Comparison of ENCODE assay signal across 1 cellular context in the genomic region with DNA sequence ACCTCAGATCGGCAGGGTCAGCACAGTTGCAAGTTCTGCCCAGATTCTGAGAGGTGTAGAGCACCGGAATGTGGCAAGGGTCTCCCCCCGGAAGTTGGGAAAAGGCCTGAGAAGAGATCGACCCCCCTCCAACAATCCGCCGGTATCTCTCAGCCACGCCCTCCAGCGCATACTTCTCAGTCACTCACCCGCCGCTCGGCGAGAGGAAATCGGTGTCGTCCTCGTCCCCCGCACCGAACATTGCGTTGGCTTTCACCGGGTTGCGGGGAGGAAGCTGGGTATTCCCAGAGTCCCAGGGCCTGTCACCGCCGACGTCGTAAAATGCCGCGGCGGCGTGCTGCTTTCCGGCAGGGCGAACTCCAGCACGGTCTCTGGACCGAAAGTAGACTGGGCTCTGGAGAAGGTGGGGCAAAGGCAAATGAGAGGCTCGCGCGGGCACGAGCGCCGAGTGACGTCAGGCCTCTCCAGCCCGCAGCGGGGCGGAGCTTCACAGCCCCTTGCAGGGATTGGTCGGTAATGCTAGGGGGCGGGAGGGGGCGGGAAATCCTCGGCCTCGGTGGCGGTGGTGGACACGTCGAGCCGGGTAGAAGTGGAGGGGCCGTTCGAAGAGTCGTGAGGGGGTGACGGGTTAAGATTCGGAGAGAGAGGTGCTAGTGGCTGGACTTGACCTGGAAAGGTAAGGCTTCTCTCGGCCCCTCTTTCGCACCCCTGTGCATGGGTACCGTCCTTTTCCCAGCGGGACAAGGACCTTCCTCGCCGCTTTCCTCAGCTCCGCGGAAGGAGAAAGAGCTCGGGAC.
TF ChIP-seq lines count a peak whose summit lies in the region.

Gene FKBP15, minus strand, starts transcription at position 275 of the 797 bp plus-strand sequence. Its CDS starts 34 bp downstream, at position 241.
Gene SLC31A1, plus strand, starts transcription at position 542 of the 797 bp plus-strand sequence. CDS start 34,605 bp downstream, outside the sequence.

TF ChIP-seq in K562, 482 proteins besides CTCF, POLR2A, EP300 and RAD21 (continued from another document and continues in another):
- TF ChIP-seq, protein P1, sequence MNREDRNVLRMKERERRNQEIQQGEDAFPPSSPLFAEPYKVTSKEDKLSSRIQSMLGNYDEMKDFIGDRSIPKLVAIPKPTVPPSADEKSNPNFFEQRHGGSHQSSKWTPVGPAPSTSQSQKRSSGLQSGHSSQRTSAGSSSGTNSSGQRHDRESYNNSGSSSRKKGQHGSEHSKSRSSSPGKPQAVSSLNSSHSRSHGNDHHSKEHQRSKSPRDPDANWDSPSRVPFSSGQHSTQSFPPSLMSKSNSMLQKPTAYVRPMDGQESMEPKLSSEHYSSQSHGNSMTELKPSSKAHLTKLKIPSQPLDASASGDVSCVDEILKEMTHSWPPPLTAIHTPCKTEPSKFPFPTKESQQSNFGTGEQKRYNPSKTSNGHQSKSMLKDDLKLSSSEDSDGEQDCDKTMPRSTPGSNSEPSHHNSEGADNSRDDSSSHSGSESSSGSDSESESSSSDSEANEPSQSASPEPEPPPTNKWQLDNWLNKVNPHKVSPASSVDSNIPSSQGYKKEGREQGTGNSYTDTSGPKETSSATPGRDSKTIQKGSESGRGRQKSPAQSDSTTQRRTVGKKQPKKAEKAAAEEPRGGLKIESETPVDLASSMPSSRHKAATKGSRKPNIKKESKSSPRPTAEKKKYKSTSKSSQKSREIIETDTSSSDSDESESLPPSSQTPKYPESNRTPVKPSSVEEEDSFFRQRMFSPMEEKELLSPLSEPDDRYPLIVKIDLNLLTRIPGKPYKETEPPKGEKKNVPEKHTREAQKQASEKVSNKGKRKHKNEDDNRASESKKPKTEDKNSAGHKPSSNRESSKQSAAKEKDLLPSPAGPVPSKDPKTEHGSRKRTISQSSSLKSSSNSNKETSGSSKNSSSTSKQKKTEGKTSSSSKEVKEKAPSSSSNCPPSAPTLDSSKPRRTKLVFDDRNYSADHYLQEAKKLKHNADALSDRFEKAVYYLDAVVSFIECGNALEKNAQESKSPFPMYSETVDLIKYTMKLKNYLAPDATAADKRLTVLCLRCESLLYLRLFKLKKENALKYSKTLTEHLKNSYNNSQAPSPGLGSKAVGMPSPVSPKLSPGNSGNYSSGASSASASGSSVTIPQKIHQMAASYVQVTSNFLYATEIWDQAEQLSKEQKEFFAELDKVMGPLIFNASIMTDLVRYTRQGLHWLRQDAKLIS (CRISPR knock-in tag; IDR thresholded peaks at IDR 0.05): no peak; the same call in 1 of the 2 replicates
- TF ChIP-seq KLF13 (tag; IDR thresholded peaks at IDR 0.05; ENCODE audit: borderline replicate concordance, low read depth): no peak
- peak; percentile 91 for TF ChIP-seq RBFOX2 (IDR thresholded peaks at IDR 0.05; ENCODE audit: low read depth, low read length)
- TF ChIP-seq ZFP30 (CRISPR knock-in tag; IDR thresholded peaks at IDR 0.05; ENCODE audit: borderline replicate concordance): no peak
- no peak for TF ChIP-seq COPS2 (conservative IDR thresholded peaks at IDR 0.05)
- no peak for TF ChIP-seq CBX2 (IDR thresholded peaks at IDR 0.05; ENCODE audit: insufficient read depth, low read length, poor library complexity, severe bottlenecking)
- TF ChIP-seq CCNT2 (IDR thresholded peaks at IDR 0.05; ENCODE audit: borderline replicate concordance, extremely low read depth, insufficient read length, low read depth, low read length): no peak
- TF ChIP-seq PML (IDR thresholded peaks at IDR 0.05; ENCODE audit: low read length): no peak
- TF ChIP-seq TSC22D4 (tag; IDR thresholded peaks at IDR 0.05): no peak
- TF ChIP-seq MYC (IDR thresholded peaks at IDR 0.05; ENCODE audit: low read depth, low read length): peak; percentile 73
- TF ChIP-seq MYC (CRISPR knock-in tag; IDR thresholded peaks at IDR 0.05; ENCODE audit: borderline replicate concordance, low read depth): no peak
- no peak for TF ChIP-seq SMC3 (conservative IDR thresholded peaks at IDR 0.05; ENCODE audit: insufficient read depth, low read depth, low read length)
- TF ChIP-seq KHSRP (IDR thresholded peaks at IDR 0.05): no peak
- TF ChIP-seq ZNF76 (CRISPR knock-in tag; IDR thresholded peaks at IDR 0.05; ENCODE audit: borderline replicate concordance): no peak
- peak; percentile 43; the same call in 1 of the 2 replicates for TF ChIP-seq HLTF (IDR thresholded peaks at IDR 0.05)
- peak in 1 of 2 experiments; percentile 53 for TF ChIP-seq MAZ (CRISPR knock-in tag; conservative IDR thresholded peaks at IDR 0.05 in 1 of 2, IDR thresholded peaks at IDR 0.05 in 1 of 2)
- no peak for TF ChIP-seq HIVEP1 (CRISPR knock-in tag; IDR thresholded peaks at IDR 0.05)
- TF ChIP-seq TRIM24 (IDR thresholded peaks at IDR 0.05): no peak
- TF ChIP-seq, protein P2, sequence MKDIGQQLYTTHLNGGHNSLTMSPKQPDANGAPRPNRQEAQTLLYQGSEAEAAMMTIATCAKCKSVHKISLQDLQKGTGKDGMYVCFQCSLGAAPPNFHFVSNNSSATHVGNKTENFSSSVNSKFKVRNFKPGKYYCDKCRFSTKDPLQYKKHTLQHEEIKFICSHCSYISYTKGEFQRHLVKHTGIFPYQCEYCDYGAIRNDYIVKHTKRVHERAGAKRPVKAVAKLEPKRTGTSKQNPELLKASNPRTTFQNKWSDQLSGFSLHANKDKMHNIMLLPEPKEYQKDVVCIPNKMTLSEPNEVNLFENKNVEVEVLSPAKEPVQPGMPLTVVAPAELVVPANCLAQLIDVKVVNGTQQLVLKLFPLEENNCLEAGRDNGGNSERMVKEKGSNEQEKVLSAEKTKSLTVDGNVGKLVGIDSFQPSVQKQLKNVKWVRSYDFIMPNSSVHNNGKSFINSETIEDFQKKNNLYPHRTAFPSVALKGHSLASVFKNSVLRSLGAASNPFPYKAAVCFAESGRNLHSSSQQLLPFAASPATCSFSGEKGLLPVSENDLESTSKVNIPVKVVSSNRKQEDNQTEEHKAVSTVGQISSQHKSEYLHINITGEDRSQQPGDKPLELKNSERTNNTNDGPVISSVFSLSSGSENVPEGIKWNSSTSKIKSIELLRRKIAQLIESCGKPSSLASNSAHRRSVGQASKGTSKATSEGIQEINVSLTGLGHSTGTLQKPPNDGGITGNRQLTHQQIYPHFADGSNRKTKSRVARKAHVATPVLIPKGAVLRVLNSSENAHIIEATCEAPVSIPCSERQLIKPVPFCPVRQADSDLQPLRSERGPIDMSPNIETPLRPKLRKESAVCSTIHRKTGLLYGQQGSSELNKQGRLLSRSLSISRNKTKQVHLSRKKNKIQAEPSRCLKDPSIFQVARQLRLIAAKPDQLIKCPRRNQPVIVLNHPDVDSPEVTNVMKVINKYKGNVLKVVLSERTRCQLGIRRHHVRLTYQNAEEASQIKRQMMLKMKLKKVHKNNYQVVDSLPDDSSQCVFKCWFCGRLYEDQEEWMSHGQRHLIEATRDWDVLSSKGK (CRISPR knock-in tag; IDR thresholded peaks at IDR 0.05): no peak
- TF ChIP-seq ZNF780A (CRISPR knock-in tag; IDR thresholded peaks at IDR 0.05): no peak
- no peak for TF ChIP-seq U2AF1 (optimal IDR thresholded peaks at IDR 0.05; ENCODE audit: low read depth, low read length)
- TF ChIP-seq FOXM1 (IDR thresholded peaks at IDR 0.05; ENCODE audit: low read depth): no peak
- TF ChIP-seq FOXM1 (CRISPR knock-in tag; IDR thresholded peaks at IDR 0.05; ENCODE audit: low read depth): no peak
- no peak for TF ChIP-seq HNRNPH1 (optimal IDR thresholded peaks at IDR 0.05; ENCODE audit: low read depth, low read length)
- TF ChIP-seq POLR2AphosphoS2 (IDR thresholded peaks at IDR 0.05; ENCODE audit: low read length): no peak
- no peak for TF ChIP-seq MAFK (IDR thresholded peaks at IDR 0.05; ENCODE audit: low read length)
- TF ChIP-seq ZNF143 (CRISPR knock-in tag; IDR thresholded peaks at IDR 0.05): no peak
- no peak for TF ChIP-seq ZNF445 (CRISPR knock-in tag; IDR thresholded peaks at IDR 0.05; ENCODE audit: low read depth)
- TF ChIP-seq BCOR (IDR thresholded peaks at IDR 0.05): no peak
- TF ChIP-seq IFI16 (CRISPR knock-in tag; IDR thresholded peaks at IDR 0.05): no peak
- TF ChIP-seq SRSF7 (optimal IDR thresholded peaks at IDR 0.05; ENCODE audit: low read depth, low read length): no peak
- TF ChIP-seq MTA3 (IDR thresholded peaks at IDR 0.05; ENCODE audit: borderline replicate concordance): 0 out of 2 replicates have a peak, but pooled peaks have one; percentile 50
- TF ChIP-seq KLF1 (tag; IDR thresholded peaks at IDR 0.05): 0 out of 2 replicates have a peak, but pooled peaks have one; percentile 20
- no peak for TF ChIP-seq CTCFL (IDR thresholded peaks at IDR 0.05; ENCODE audit: borderline replicate concordance, insufficient read depth, low read depth, low read length, poor library complexity, severe bottlenecking)
- TF ChIP-seq, protein P3, sequence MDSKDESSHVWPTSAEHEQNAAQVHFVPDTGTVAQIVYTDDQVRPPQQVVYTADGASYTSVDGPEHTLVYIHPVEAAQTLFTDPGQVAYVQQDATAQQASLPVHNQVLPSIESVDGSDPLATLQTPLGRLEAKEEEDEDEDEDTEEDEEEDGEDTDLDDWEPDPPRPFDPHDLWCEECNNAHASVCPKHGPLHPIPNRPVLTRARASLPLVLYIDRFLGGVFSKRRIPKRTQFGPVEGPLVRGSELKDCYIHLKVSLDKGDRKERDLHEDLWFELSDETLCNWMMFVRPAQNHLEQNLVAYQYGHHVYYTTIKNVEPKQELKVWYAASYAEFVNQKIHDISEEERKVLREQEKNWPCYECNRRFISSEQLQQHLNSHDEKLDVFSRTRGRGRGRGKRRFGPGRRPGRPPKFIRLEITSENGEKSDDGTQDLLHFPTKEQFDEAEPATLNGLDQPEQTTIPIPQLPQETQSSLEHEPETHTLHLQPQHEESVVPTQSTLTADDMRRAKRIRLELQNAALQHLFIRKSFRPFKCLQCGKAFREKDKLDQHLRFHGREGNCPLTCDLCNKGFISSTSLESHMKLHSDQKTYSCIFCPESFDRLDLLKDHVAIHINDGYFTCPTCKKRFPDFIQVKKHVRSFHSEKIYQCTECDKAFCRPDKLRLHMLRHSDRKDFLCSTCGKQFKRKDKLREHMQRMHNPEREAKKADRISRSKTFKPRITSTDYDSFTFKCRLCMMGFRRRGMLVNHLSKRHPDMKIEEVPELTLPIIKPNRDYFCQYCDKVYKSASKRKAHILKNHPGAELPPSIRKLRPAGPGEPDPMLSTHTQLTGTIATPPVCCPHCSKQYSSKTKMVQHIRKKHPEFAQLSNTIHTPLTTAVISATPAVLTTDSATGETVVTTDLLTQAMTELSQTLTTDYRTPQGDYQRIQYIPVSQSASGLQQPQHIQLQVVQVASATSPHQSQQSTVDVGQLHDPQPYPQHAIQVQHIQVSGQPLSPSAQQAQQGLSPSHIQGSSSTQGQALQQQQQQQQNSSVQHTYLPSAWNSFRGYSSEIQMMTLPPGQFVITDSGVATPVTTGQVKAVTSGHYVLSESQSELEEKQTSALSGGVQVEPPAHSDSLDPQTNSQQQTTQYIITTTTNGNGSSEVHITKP (IDR thresholded peaks at IDR 0.05; ENCODE audit: partially characterized antibody): peak; percentile 76
- 0 out of 2 replicates have a peak, but pooled peaks have one; percentile 13 for TF ChIP-seq FOXO4 (CRISPR knock-in tag; IDR thresholded peaks at IDR 0.05)
- TF ChIP-seq SNRNP70 (optimal IDR thresholded peaks at IDR 0.05; ENCODE audit: low read depth, low read length): no peak
- TF ChIP-seq ZNF239 (CRISPR knock-in tag; IDR thresholded peaks at IDR 0.05): no peak
- no peak for TF ChIP-seq ID3 (CRISPR knock-in tag; IDR thresholded peaks at IDR 0.05)
- no peak for TF ChIP-seq ID3 (tag; IDR thresholded peaks at IDR 0.05)
- TF ChIP-seq, protein P4, sequence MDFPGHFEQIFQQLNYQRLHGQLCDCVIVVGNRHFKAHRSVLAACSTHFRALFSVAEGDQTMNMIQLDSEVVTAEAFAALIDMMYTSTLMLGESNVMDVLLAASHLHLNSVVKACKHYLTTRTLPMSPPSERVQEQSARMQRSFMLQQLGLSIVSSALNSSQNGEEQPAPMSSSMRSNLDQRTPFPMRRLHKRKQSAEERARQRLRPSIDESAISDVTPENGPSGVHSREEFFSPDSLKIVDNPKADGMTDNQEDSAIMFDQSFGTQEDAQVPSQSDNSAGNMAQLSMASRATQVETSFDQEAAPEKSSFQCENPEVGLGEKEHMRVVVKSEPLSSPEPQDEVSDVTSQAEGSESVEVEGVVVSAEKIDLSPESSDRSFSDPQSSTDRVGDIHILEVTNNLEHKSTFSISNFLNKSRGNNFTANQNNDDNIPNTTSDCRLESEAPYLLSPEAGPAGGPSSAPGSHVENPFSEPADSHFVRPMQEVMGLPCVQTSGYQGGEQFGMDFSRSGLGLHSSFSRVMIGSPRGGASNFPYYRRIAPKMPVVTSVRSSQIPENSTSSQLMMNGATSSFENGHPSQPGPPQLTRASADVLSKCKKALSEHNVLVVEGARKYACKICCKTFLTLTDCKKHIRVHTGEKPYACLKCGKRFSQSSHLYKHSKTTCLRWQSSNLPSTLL (IDR thresholded peaks at IDR 0.05): no peak
